16 cellular contexts compared by ENCODE assay signal in the genomic region with DNA sequence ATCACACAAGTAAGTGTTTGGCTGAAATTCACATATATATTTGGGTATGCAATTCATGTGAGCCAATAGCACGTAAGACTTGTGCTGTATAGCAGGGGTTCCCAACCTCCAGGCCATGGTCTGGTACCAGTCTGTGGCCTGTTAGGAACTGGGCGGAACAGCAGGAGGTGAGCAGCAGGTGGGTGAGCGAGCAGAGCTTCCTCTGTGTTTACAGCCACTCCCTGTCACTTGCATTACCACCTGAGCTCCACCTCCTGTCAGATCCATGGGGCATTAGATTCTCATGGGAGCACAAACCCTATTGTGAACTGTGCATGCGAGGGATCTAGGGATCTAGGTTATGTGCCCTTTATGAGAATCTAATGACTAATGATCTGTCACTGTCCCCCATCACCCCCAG.
"Had no signal": no experiment of that assay in that cellular context is flagged by ENCODE, and none has a peak within 500 bp of the region (broad histone marks: within the 10 kb centered on the region; RNA-seq: fewer than 3 reads in every experiment).

No MANE protein-coding gene starts in this region.

- H3K4me1 ChIP-seq: foreskin keratinocyte, spleen, upper lobe of right lung had no signal

- H3K4me3 ChIP-seq: left ventricle myocardium inferior, ovary, right lobe of liver, spleen, upper lobe of right lung had no signal

- H3K27ac ChIP-seq: foreskin keratinocyte, left ventricle myocardium inferior, ovary, right lobe of liver, spleen, upper lobe of right lung had no signal

- H3K9me3 ChIP-seq: left ventricle myocardium inferior, ovary, right lobe of liver, spleen, upper lobe of right lung had no signal

- H3K36me3 ChIP-seq: left ventricle myocardium inferior, ovary, right lobe of liver, spleen, upper lobe of right lung had no signal

- ATAC-seq: activated CD4-positive, CD25-positive, alpha-beta regulatory T cell treated with anti-CD3 and anti-CD28 coated beads, Interleukin-2, amount 50 U/mL, for 24 hours; activated naive CD8-positive, alpha-beta T cell treated with anti-CD3 and anti-CD28 coated beads, Interleukin-2, amount 50 U/mL, for 24 hours; naive thymus-derived CD4-positive, alpha-beta T cell; stimulated activated naive CD8-positive, alpha-beta T cell treated with anti-CD3 and anti-CD28 coated beads, Interleukin-15, amount 100 ng/mL, for 72 hours had no signal

- DNase-seq: activated naive CD4-positive, alpha-beta T cell treated with anti-CD3 and anti-CD28 coated beads for 36 hours; activated naive CD8-positive, alpha-beta T cell treated with anti-CD3 and anti-CD28 coated beads, Interleukin-2, amount 50 U/mL, for 24 hours; aorta; effector memory CD4-positive, alpha-beta T cell; glutamatergic neuron; hypothalamus; kidney; left ventricle myocardium inferior; naive thymus-derived CD4-positive, alpha-beta T cell; ovary; spleen; stimulated activated naive CD8-positive, alpha-beta T cell treated with anti-CD3 and anti-CD28 coated beads, Interleukin-15, amount 100 ng/mL, for 72 hours; upper lobe of right lung had no signal

- H3K27me3 ChIP-seq: ovary, right lobe of liver, spleen, upper lobe of right lung had no signal
